Comparison of ENCODE assay signal across 11 cellular contexts in the genomic region with DNA sequence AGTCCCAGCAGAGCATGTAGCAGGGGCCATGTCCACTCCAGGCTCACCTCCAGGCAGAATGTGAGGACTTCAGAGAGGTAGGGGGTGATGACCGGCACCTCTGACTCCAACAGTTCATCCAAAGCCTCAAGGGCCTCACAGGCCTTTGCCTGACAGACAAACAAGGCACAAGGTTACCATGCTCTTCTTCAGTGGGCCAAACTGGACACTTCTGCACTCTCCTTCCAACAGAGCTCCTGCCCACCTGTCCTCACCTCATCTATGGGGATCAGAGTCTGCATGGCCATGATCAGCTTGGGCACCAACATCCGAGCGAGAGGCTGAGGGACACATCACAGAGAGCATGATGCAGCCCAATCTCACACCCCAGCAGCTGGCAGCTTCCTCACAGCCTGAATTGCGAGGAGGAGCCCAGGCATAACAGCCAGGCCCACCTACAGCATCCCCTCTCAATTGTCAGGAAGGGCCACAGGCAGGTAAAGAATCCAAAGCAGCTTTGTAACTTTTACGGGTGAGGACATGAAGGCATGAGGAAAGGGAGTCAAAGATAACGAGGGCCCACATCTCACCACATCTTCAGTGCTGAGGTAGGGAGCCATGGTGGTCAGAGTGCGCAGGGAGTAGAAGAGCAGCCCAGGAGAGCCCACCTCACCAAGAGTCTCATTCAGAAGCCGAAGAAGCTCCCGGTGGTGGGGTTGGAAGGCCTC. TPM values are rescaled to one million over a fixed set of nuclear protein-coding genes. Genes with fewer than 3 reads are reported as not detected.
A peak's percentile ranks its signal among the peaks of the same experiment; 100 is the strongest.
DNase-seq lines count a peak whose midpoint lies in the region; ATAC-seq and TF ChIP-seq lines count a peak whose summit lies in the region.
"Had no signal": no experiment of that assay in that cellular context is flagged by ENCODE, and none has a peak within 500 bp of the region (broad histone marks: within the 10 kb centered on the region; RNA-seq: fewer than 3 reads in every experiment).

No MANE protein-coding gene starts in this region.

- no peak overlapping the region for H3K27ac ChIP-seq in SK-N-MC

- peak overlapping the region; percentile 80 for H3K9ac ChIP-seq in SK-N-MC (ENCODE audit: insufficient read length)

- peaks cover 50% of the 10 kb centered on the region for H3K36me3 ChIP-seq in SK-N-MC (ENCODE audit: insufficient read depth, low read length)

- H3K27me3 Mint-ChIP-seq in activated T-cell treated with anti-CD3 and anti-CD28 coated beads, Interleukin-2, amount 50 U/mL, for 24 hours = no peaks in the 10 kb centered on the region
- H3K27me3 Mint-ChIP-seq in endothelial cell (ENCODE audit: unreplicated experiment) = peaks cover 20% of the 10 kb centered on the region
- H3K27me3 Mint-ChIP-seq in stimulated activated memory B cell treated with anti-CD40 and anti-IgM and Interleukin-4, amounts not matched to agents 10 μg/mL and 1 μg/mL and 100 μg/mL, for 72 hours = no peaks in the 10 kb centered on the region

- peaks cover 46% of the 10 kb centered on the region for H3K4me1 Mint-ChIP-seq in activated T-cell treated with anti-CD3 and anti-CD28 coated beads, Interleukin-2, amount 50 U/mL, for 24 hours (ENCODE audit: low read depth)
- H3K4me1 Mint-ChIP-seq in endothelial cell (ENCODE audit: unreplicated experiment) = peaks cover 14% of the 10 kb centered on the region
- peaks cover 31% of the 10 kb centered on the region for H3K4me1 Mint-ChIP-seq in stimulated activated memory B cell treated with anti-CD40 and anti-IgM and Interleukin-4, amounts not matched to agents 10 μg/mL and 1 μg/mL and 100 μg/mL, for 72 hours

- no peaks in the 10 kb centered on the region for H3K9me3 ChIP-seq in SK-N-MC (ENCODE audit: low read depth, low read length)

- H3K4me3 ChIP-seq in SK-N-MC = peak overlapping the region; percentile 86

- no peak for ATAC-seq in stimulated activated memory B cell treated with anti-CD40 and anti-IgM and Interleukin-4, amounts not matched to agents 10 μg/mL and 1 μg/mL and 100 μg/mL, for 72 hours
- ATAC-seq in GM18907 (IDR thresholded peaks at IDR 0.05; ENCODE audit: unreplicated experiment) = no peak

- H3K36me3 Mint-ChIP-seq in activated T-cell treated with anti-CD3 and anti-CD28 coated beads, Interleukin-2, amount 50 U/mL, for 24 hours (ENCODE audit: low read depth) = peaks cover 90% of the 10 kb centered on the region
- H3K36me3 Mint-ChIP-seq in endothelial cell (ENCODE audit: low read depth, unreplicated experiment) = peaks cover 33% of the 10 kb centered on the region
- H3K36me3 Mint-ChIP-seq in stimulated activated memory B cell treated with anti-CD40 and anti-IgM and Interleukin-4, amounts not matched to agents 10 μg/mL and 1 μg/mL and 100 μg/mL, for 72 hours = peaks cover 60% of the 10 kb centered on the region

- H3K27ac Mint-ChIP-seq in activated T-cell treated with anti-CD3 and anti-CD28 coated beads, Interleukin-2, amount 50 U/mL, for 24 hours = peak overlapping the region; percentile 60
- H3K27ac Mint-ChIP-seq in endothelial cell (ENCODE audit: unreplicated experiment) = no peak overlapping the region
- peak overlapping the region; percentile 87 for H3K27ac Mint-ChIP-seq in stimulated activated memory B cell treated with anti-CD40 and anti-IgM and Interleukin-4, amounts not matched to agents 10 μg/mL and 1 μg/mL and 100 μg/mL, for 72 hours

- no peak for DNase-seq in activated T-cell treated with anti-CD3 and anti-CD28 coated beads, Interleukin-2, amount 50 U/mL, for 24 hours
- no peak for DNase-seq in activated T-cell treated with anti-CD3 and anti-CD28 coated beads for 4 hours
- no peak for DNase-seq in SK-N-MC (ENCODE audit: low read depth, low spot score)
- DNase-seq in endothelial cell (ENCODE audit: low spot score) = no peak
- DNase-seq in NCI-H1092 (lab: John Stamatoyannopoulos, UW) = no peak
- no peak for DNase-seq in globus pallidus (ENCODE audit: low spot score)
- DNase-seq: activated CD4-positive, CD25-positive, alpha-beta regulatory T cell treated with anti-CD3 and anti-CD28 coated beads, Interleukin-2, amount 50 U/mL, for 72 hours; GF-D8; stimulated activated CD4-positive, alpha-beta T cell treated with anti-CD3 and anti-CD28 coated beads, Interleukin-12 subunit alpha, Interleukin-12 subunit beta, amount 100 ng/mL, for 4 hours had no signal

- no peaks in the 10 kb centered on the region for H3K9me3 Mint-ChIP-seq in activated T-cell treated with anti-CD3 and anti-CD28 coated beads, Interleukin-2, amount 50 U/mL, for 24 hours
- no peaks in the 10 kb centered on the region for H3K9me3 Mint-ChIP-seq in endothelial cell (ENCODE audit: unreplicated experiment)
- H3K9me3 Mint-ChIP-seq in stimulated activated memory B cell treated with anti-CD40 and anti-IgM and Interleukin-4, amounts not matched to agents 10 μg/mL and 1 μg/mL and 100 μg/mL, for 72 hours = no peaks in the 10 kb centered on the region

- H3K4me3 Mint-ChIP-seq in activated T-cell treated with anti-CD3 and anti-CD28 coated beads, Interleukin-2, amount 50 U/mL, for 24 hours = peak overlapping the region; percentile 94
- H3K4me3 Mint-ChIP-seq in endothelial cell (ENCODE audit: unreplicated experiment) = peak overlapping the region; percentile 73
- H3K4me3 Mint-ChIP-seq in stimulated activated memory B cell treated with anti-CD40 and anti-IgM and Interleukin-4, amounts not matched to agents 10 μg/mL and 1 μg/mL and 100 μg/mL, for 72 hours = peak overlapping the region; percentile 62

- no peak for TF ChIP-seq CTCF in endothelial cell (IDR thresholded peaks at IDR 0.05; ENCODE audit: unreplicated experiment)

RNA-seq across cellular contexts. Expression of a gene that starts 1.6 kb away (rescaled TPM):
- 29.0 TPM for total RNA-seq in endothelial cell (ENCODE audit: unreplicated experiment)

RNA-seq across cellular contexts. Expression of a gene that starts 8.3 kb away (rescaled TPM):
- total RNA-seq in endothelial cell (ENCODE audit: unreplicated experiment) = 41.8 TPM

RNA-seq across cellular contexts. Expression of a gene that starts 15.1 kb away (rescaled TPM):
- total RNA-seq in endothelial cell (ENCODE audit: unreplicated experiment) = 31.8 TPM

RNA-seq across cellular contexts. Expression of a gene that starts 18.5 kb away (rescaled TPM):
- total RNA-seq in endothelial cell (ENCODE audit: unreplicated experiment) = not detected

RNA-seq across cellular contexts. Expression of a gene that starts 25.9 kb away (rescaled TPM):
- total RNA-seq in endothelial cell (ENCODE audit: unreplicated experiment) = 25.7 TPM
